Comparison of ENCODE assay signal across 2 cellular contexts in the genomic region with DNA sequence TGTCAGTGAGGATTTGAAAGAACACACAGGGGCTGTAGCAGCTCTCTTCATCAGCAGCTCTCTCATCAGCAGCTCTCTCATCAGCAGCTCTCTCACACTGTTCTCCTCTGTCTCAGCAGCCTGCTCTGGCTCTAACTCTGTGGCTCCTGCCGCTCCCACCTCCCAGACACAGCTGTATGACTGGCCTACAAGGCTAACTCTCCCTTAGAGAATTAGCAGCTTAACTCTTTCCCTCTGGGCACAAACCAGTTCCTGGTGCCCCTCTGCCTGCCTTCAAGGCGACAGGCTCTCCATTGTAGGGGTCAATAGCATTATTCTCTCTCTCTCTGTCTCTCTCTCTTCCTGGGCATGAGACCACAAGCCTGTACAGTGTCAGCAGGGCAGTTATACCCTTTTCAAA.
TF ChIP-seq lines count a peak whose summit lies in the region.

No MANE protein-coding gene starts in this region.

TF ChIP-seq in HepG2, 621 proteins besides CTCF, POLR2A, EP300 and RAD21:
- peak; percentile 84 for TF ChIP-seq ZSCAN31 (CRISPR knock-in tag; IDR thresholded peaks at IDR 0.05; ENCODE audit: low read depth)
- TF ChIP-seq HNRNPUL1 (IDR thresholded peaks at IDR 0.05; ENCODE audit: low read depth, low read length): no peak
TF ChIP-seq in HepG2: peak in this region for 1.

TF ChIP-seq in H1, 55 proteins besides CTCF, POLR2A, EP300 and RAD21:
- TF ChIP-seq, protein P1, sequence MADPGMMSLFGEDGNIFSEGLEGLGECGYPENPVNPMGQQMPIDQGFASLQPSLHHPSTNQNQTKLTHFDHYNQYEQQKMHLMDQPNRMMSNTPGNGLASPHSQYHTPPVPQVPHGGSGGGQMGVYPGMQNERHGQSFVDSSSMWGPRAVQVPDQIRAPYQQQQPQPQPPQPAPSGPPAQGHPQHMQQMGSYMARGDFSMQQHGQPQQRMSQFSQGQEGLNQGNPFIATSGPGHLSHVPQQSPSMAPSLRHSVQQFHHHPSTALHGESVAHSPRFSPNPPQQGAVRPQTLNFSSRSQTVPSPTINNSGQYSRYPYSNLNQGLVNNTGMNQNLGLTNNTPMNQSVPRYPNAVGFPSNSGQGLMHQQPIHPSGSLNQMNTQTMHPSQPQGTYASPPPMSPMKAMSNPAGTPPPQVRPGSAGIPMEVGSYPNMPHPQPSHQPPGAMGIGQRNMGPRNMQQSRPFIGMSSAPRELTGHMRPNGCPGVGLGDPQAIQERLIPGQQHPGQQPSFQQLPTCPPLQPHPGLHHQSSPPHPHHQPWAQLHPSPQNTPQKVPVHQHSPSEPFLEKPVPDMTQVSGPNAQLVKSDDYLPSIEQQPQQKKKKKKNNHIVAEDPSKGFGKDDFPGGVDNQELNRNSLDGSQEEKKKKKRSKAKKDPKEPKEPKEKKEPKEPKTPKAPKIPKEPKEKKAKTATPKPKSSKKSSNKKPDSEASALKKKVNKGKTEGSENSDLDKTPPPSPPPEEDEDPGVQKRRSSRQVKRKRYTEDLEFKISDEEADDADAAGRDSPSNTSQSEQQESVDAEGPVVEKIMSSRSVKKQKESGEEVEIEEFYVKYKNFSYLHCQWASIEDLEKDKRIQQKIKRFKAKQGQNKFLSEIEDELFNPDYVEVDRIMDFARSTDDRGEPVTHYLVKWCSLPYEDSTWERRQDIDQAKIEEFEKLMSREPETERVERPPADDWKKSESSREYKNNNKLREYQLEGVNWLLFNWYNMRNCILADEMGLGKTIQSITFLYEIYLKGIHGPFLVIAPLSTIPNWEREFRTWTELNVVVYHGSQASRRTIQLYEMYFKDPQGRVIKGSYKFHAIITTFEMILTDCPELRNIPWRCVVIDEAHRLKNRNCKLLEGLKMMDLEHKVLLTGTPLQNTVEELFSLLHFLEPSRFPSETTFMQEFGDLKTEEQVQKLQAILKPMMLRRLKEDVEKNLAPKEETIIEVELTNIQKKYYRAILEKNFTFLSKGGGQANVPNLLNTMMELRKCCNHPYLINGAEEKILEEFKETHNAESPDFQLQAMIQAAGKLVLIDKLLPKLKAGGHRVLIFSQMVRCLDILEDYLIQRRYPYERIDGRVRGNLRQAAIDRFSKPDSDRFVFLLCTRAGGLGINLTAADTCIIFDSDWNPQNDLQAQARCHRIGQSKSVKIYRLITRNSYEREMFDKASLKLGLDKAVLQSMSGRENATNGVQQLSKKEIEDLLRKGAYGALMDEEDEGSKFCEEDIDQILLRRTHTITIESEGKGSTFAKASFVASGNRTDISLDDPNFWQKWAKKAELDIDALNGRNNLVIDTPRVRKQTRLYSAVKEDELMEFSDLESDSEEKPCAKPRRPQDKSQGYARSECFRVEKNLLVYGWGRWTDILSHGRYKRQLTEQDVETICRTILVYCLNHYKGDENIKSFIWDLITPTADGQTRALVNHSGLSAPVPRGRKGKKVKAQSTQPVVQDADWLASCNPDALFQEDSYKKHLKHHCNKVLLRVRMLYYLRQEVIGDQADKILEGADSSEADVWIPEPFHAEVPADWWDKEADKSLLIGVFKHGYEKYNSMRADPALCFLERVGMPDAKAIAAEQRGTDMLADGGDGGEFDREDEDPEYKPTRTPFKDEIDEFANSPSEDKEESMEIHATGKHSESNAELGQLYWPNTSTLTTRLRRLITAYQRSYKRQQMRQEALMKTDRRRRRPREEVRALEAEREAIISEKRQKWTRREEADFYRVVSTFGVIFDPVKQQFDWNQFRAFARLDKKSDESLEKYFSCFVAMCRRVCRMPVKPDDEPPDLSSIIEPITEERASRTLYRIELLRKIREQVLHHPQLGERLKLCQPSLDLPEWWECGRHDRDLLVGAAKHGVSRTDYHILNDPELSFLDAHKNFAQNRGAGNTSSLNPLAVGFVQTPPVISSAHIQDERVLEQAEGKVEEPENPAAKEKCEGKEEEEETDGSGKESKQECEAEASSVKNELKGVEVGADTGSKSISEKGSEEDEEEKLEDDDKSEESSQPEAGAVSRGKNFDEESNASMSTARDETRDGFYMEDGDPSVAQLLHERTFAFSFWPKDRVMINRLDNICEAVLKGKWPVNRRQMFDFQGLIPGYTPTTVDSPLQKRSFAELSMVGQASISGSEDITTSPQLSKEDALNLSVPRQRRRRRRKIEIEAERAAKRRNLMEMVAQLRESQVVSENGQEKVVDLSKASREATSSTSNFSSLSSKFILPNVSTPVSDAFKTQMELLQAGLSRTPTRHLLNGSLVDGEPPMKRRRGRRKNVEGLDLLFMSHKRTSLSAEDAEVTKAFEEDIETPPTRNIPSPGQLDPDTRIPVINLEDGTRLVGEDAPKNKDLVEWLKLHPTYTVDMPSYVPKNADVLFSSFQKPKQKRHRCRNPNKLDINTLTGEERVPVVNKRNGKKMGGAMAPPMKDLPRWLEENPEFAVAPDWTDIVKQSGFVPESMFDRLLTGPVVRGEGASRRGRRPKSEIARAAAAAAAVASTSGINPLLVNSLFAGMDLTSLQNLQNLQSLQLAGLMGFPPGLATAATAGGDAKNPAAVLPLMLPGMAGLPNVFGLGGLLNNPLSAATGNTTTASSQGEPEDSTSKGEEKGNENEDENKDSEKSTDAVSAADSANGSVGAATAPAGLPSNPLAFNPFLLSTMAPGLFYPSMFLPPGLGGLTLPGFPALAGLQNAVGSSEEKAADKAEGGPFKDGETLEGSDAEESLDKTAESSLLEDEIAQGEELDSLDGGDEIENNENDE (IDR thresholded peaks at IDR 0.05; ENCODE audit: insufficient replicate concordance, low read length): no peak
- no peak for TF ChIP-seq CHD2 (IDR thresholded peaks at IDR 0.05; ENCODE audit: low read length)
- TF ChIP-seq RNF2 (IDR thresholded peaks at IDR 0.05; ENCODE audit: borderline replicate concordance, low read depth, low read length, missing control alignments, poor library complexity, severe bottlenecking): no peak
- no peak for TF ChIP-seq YY1 (IDR thresholded peaks at IDR 0.05; ENCODE audit: low read depth, low read length)
- no peak for TF ChIP-seq POU5F1 (IDR thresholded peaks at IDR 0.05; ENCODE audit: low read depth, low read length)
- TF ChIP-seq TEAD4 (IDR thresholded peaks at IDR 0.05; ENCODE audit: low read depth, low read length): no peak
- no peak for TF ChIP-seq RBBP5 (IDR thresholded peaks at IDR 0.05; ENCODE audit: borderline replicate concordance, low read depth, low read length)
